ENCODE assay signal across 8 cellular contexts in genomic region chr10:14953452-14954000, GRCh38. TPM values are rescaled to one million over a fixed set of nuclear protein-coding genes. Genes with fewer than 3 reads are reported as not detected.
A peak's percentile ranks its signal among the peaks of the same experiment; 100 is the strongest.
DNase-seq lines count a peak whose midpoint lies in the region; ATAC-seq, FAIRE-seq and TF ChIP-seq lines count a peak whose summit lies in the region.

No MANE protein-coding gene starts in this region.

- TF ChIP-seq RAD21 in K562 (CRISPR knock-in tag; conservative IDR thresholded peaks at IDR 0.05 in 1 of 2, IDR thresholded peaks at IDR 0.05 in 1 of 2): no peak

- H3K27me3 ChIP-seq in A673 (replicated peaks; ENCODE audit: insufficient read depth, low read depth, low read length, poor library complexity): no peaks in the 10 kb centered on the region
- H3K27me3 ChIP-seq in K562 (ENCODE audit: control insufficient read depth in 2 of 2, insufficient read depth in 2 of 2, low read length in 2 of 2): no peaks in the 10 kb centered on the region
- H3K27me3 ChIP-seq in smooth muscle cell (ENCODE audit: low read depth): no peaks in the 10 kb centered on the region

- TF ChIP-seq CTCF in A673 (conservative IDR thresholded peaks at IDR 0.05; ENCODE audit: low read depth, low read length) (no peak), GM12875 (IDR thresholded peaks at IDR 0.05; ENCODE audit: borderline replicate concordance, insufficient read depth, low read depth, low read length) (no peak), K562 (IDR thresholded peaks at IDR 0.05 in 2 of 3, conservative IDR thresholded peaks at IDR 0.05 in 1 of 3; ENCODE audit: insufficient read depth in 2 of 3, low read depth in 1 of 3, low read length in 3 of 3) (peak in 2 of 3 experiments; percentile 20 to 23; a peak in 2 of 6 replicates), smooth muscle cell (IDR thresholded peaks at IDR 0.05; ENCODE audit: borderline replicate concordance, insufficient read depth, poor library complexity, severe bottlenecking) (no peak)

- H3K4me3 ChIP-seq in A673 (ENCODE audit: low read depth, low read length, poor library complexity, severe bottlenecking): peak overlapping the region; percentile 73
- peak overlapping the region; percentile 82 for H3K4me3 ChIP-seq in GM12875 (ENCODE audit: low read depth, low read length)
- peak overlapping the region; percentile 74 for H3K4me3 ChIP-seq in K562
- peak overlapping the region; percentile 64 for H3K4me3 ChIP-seq in smooth muscle cell

- H2AFZ ChIP-seq in K562 (ENCODE audit: low read depth, low read length): peak overlapping the region; percentile 81
- peak overlapping the region; percentile 87 for H2AFZ ChIP-seq in smooth muscle cell (ENCODE audit: low read depth)

- no peaks in the 10 kb centered on the region for H3F3A ChIP-seq in smooth muscle cell (ENCODE audit: low read depth)

- no peaks in the 10 kb centered on the region for H3K9me3 ChIP-seq in A673 (ENCODE audit: low read depth, low read length, poor library complexity, severe bottlenecking)
- H3K9me3 ChIP-seq in K562 (replicated peaks; ENCODE audit: control insufficient read depth, insufficient read depth, low read depth, low read length): no peaks in the 10 kb centered on the region
- H3K9me3 ChIP-seq in smooth muscle cell (replicated peaks; ENCODE audit: low read depth): no peaks in the 10 kb centered on the region

- CTCF ChIA-PET in A673 (lab: Charles Lee): interaction anchor here (0.7 to 1.0 kb wide), 2 partner anchors 18 to 454 kb away, joined by 3 to 5 read pairs; no protein-coding TSS in a partner anchor
- CTCF ChIA-PET in K562 (lab: Yijun Ruan, JAX; ENCODE audit: low intra/inter-chr PET ratio): no interaction called here

- no peak for TF ChIP-seq POLR2A in K562 (conservative IDR thresholded peaks at IDR 0.05)

- peak overlapping the region; percentile 77 for H3K4me2 ChIP-seq in K562 (ENCODE audit: insufficient read depth, low read length)
- peak overlapping the region; percentile 90 for H3K4me2 ChIP-seq in smooth muscle cell

- in situ Hi-C loops in K562 (cut with MboI): no loop called here

- 0 out of 2 replicates have a peak, but pooled peaks cover 3% of the 10 kb centered on the region for H4K20me1 ChIP-seq in K562 (replicated peaks; ENCODE audit: control insufficient read depth, insufficient read depth, low read length)
- peaks cover 8% of the 10 kb centered on the region for H4K20me1 ChIP-seq in smooth muscle cell (ENCODE audit: low read depth)

- H3K27ac ChIP-seq in A673 (ENCODE audit: low read depth, low read length, poor library complexity, severe bottlenecking) (peak overlapping the region; percentile 51), K562 (ENCODE audit: extremely low read depth, low read depth, low read length) (peak overlapping the region; percentile 74), smooth muscle cell (ENCODE audit: low read depth) (peak overlapping the region; percentile 56)

- intact Hi-C loops in A673 (cut with micrococcal nuclease; ENCODE audit: unreplicated experiment): loop anchor here (5.0 kb wide), 1 partner anchor 76 kb away; the partner anchor contains the start of gene SUV39H2
- intact Hi-C loops in K562 (cut with micrococcal nuclease): loop anchor here (5.0 kb wide), 2 partner anchors 71 to 116 kb away; partner anchors contain the start of genes CDNF, HSPA14 and MSANTD7

- under 1% methylated on average over 31 of the region's 31 CpGs for WGBS in K562 (ENCODE audit: insufficient coverage, low coverage, missing lambda C conversion rate)
- 1% methylated on average over 30 of the region's 31 CpGs for WGBS in smooth muscle cell (ENCODE audit: low lambda C conversion rate)

- H3K9me1 ChIP-seq in K562 (ENCODE audit: control insufficient read depth, insufficient read depth, low read length): no peaks in the 10 kb centered on the region

- peak; percentile 74 for FAIRE-seq in K562 (lab: Jason Lieb, UNC)

- H3K79me2 ChIP-seq in K562 (ENCODE audit: control insufficient read depth, insufficient read depth, low read length) (peaks cover 54% of the 10 kb centered on the region), smooth muscle cell (ENCODE audit: low read depth) (peaks cover 11% of the 10 kb centered on the region)

- POLR2A ChIA-PET in A673 (lab: Charles Lee; ENCODE audit: low non-redundant PET): no interaction called here
- POLR2A ChIA-PET in K562 (lab: Yijun Ruan, JAX): interaction anchor here (0.6 to 1.8 kb wide), 11 partner anchors 8 to 551 kb away, joined by 3 to 9 read pairs (median 3); no protein-coding TSS in a partner anchor

- no peak for TF ChIP-seq EP300 in K562 (IDR thresholded peaks at IDR 0.05; ENCODE audit: low read length)

- H3K4me1 ChIP-seq in A673 (ENCODE audit: insufficient read depth, low read length, poor library complexity, severe bottlenecking) (peaks cover 17% of the 10 kb centered on the region), K562 (replicated peaks in 1 of 2; ENCODE audit: control insufficient read depth in 2 of 2, insufficient read depth in 2 of 2, low read length in 2 of 2) (peaks cover 13 to 21% of the 10 kb centered on the region in 2 experiments; a peak in 4 of 5 replicates), smooth muscle cell (ENCODE audit: low read depth) (no peaks in the 10 kb centered on the region)

- no TSS peak for BruUV-seq in A673 (replicated peaks; lab: Mats Ljungman, UMichigan)
- BruUV-seq in K562 (replicated peaks; lab: Mats Ljungman, UMichigan): no TSS peak

- H3K36me3 ChIP-seq in A673 (ENCODE audit: insufficient read depth, low read length, poor library complexity, severe bottlenecking) (no peaks in the 10 kb centered on the region), K562 (ENCODE audit: control insufficient read depth, insufficient read depth, low read length) (peaks cover 29% of the 10 kb centered on the region), smooth muscle cell (ENCODE audit: low read depth) (no peaks in the 10 kb centered on the region)

- ATAC-seq in HG02678 (IDR thresholded peaks at IDR 0.05; ENCODE audit: unreplicated experiment): peak; percentile 34
- peak; percentile 75 for ATAC-seq in K562

- H3K9ac ChIP-seq in K562 (ENCODE audit: insufficient read depth in 1 of 2, low read depth in 2 of 2, low read length in 2 of 2) (peak overlapping the region; percentile 60 to 93), smooth muscle cell (ENCODE audit: low read depth) (peak overlapping the region; percentile 23)

- DNase-seq in A673 (ENCODE audit: low spot score): peak; percentile 36
- peak; percentile 16 for DNase-seq in NCI-H510A (lab: John Stamatoyannopoulos, UW)
- peak; percentile 62 to 79 (median 70) for DNase-seq in K562 (ENCODE audit: extremely low read depth in 1 of 4, low spot score in 3 of 4)
- peak; percentile 47 for DNase-seq in iPS-NIHi7 (ENCODE audit: extremely low spot score)
- DNase-seq in smooth muscle cell (lab: John Stamatoyannopoulos, UW; ENCODE audit: unreplicated experiment): peak; percentile 69
- DNase-seq in NCI-H82 (lab: John Stamatoyannopoulos, UW): no peak

RNA-seq across cellular contexts. Expression of gene DCLRE1C, which starts 0.4 kb away (rescaled TPM):
- total RNA-seq in A673 (2021) (13.1 and 14.6 TPM in 2 replicates), K562 (2014; rRNA removed) (8.8 and 10.5 TPM in 2 replicates), K562 (2014; rRNA removed; fragmentation: Illumina TruSeq; extraction: Trizol) (21.4 and 22.2 TPM in 2 replicates), K562 (2015; rRNA removed; fragmentation: Illumina TruSeq; extraction: Trizol) (19.5 and 19.6 TPM in 2 replicates), K562 (2021) (10.5 and 13.0 TPM in 2 replicates), smooth muscle cell (7.0 and 7.6 TPM in 2 replicates)
- total RNA-seq in K562 (2011; cell fraction: chromatin; rRNA removed; ENCODE audit: low replicate concordance): 28.6 and 101 TPM in 2 replicates
- total RNA-seq in K562 (2011; cell fraction: nucleolus; rRNA removed): 15.3 and 118 TPM in 2 replicates
- total RNA-seq in K562 (2011; cell fraction: nucleoplasm; rRNA removed): 19.7 and 20.5 TPM in 2 replicates
- polyA plus RNA-seq in K562 (2011; rRNA removed) (7.6 and 10.5 TPM in 2 replicates), K562 (2014; fragmentation: Illumina TruSeq; extraction: Trizol) (13.9 and 15.5 TPM in 2 replicates), K562 (2014; fragmentation: Nextera tagmentation; extraction: Ambion mirVana) (10 to 100 TPM; 15.6 to 22.0 TPM), K562 (2014; rRNA removed) (8.3 and 10.0 TPM in 2 replicates), smooth muscle cell (6.9 and 7.0 TPM in 2 replicates)
- 2.8 and 4.0 TPM in 2 replicates for polyA plus RNA-seq in K562 (2011; cell fraction: cytosol; rRNA removed)
- polyA plus RNA-seq in K562 (2011; cell fraction: nucleus; rRNA removed): 8.5 and 9.4 TPM in 2 replicates
- polyA plus RNA-seq in K562 (2012): 7.7 and 11.3 TPM in 2 replicates
- polyA minus RNA-seq in K562 (2011; rRNA and poly(A)+ RNA removed): 18.7 and 20.0 TPM in 2 replicates
- polyA minus RNA-seq in K562 (2011; cell fraction: cytosol; rRNA and poly(A)+ RNA removed): 5.4 and 6.3 TPM in 2 replicates
- polyA minus RNA-seq in K562 (2011; cell fraction: nucleus; rRNA and poly(A)+ RNA removed): 13.6 and 16.2 TPM in 2 replicates

RNA-seq across cellular contexts. Expression of gene MEIG1, which starts 5.7 kb away (rescaled TPM):
- 1.4 TPM in 1 of 2 replicates, not detected in the other for total RNA-seq in A673 (2021)
- not detected in 2 replicates for total RNA-seq in K562 (2011; cell fraction: chromatin; rRNA removed; ENCODE audit: low replicate concordance)
- total RNA-seq in K562 (2011; cell fraction: nucleolus; rRNA removed): not detected in 2 replicates
- not detected in 2 replicates for total RNA-seq in K562 (2011; cell fraction: nucleoplasm; rRNA removed)
- total RNA-seq in K562 (2014; rRNA removed): 1.7 TPM in 1 of 2 replicates, not detected in the other
- 0.58 TPM in 1 of 2 replicates, not detected in the other for total RNA-seq in K562 (2014; rRNA removed; fragmentation: Illumina TruSeq; extraction: Trizol)
- not detected in 2 replicates for total RNA-seq in K562 (2015; rRNA removed; fragmentation: Illumina TruSeq; extraction: Trizol)
- not detected in 2 replicates for total RNA-seq in K562 (2021)
- polyA plus RNA-seq in K562 (2011; rRNA removed): 0.51 TPM in 1 of 2 replicates, not detected in the other
- polyA plus RNA-seq in K562 (2011; cell fraction: cytosol; rRNA removed): not detected in 2 replicates
- polyA plus RNA-seq in K562 (2011; cell fraction: nucleus; rRNA removed): not detected in 2 replicates
- 0.44 and 0.48 TPM in 2 replicates for polyA plus RNA-seq in K562 (2012)
- 0.42 TPM in 1 of 2 replicates, not detected in the other for polyA plus RNA-seq in K562 (2014; fragmentation: Illumina TruSeq; extraction: Trizol)
- polyA plus RNA-seq in K562 (2014; fragmentation: Nextera tagmentation; extraction: Ambion mirVana): under 1 TPM; 0.50 to 0.77 TPM
- polyA plus RNA-seq in K562 (2014; rRNA removed): 0.19 and 0.78 TPM in 2 replicates
- not detected in 2 replicates for polyA minus RNA-seq in K562 (2011; rRNA and poly(A)+ RNA removed)
- not detected in 2 replicates for polyA minus RNA-seq in K562 (2011; cell fraction: cytosol; rRNA and poly(A)+ RNA removed)
- not detected in 2 replicates for polyA minus RNA-seq in K562 (2011; cell fraction: nucleus; rRNA and poly(A)+ RNA removed)
- total RNA-seq in smooth muscle cell: not detected in 2 replicates
- 1.8 TPM in 1 of 2 replicates, not detected in the other for polyA plus RNA-seq in smooth muscle cell

Comparison
In these comparisons a context has a peak if more than half of its experiments do, and no peak if none do; other contexts are left out.
1. CTCF ChIP-seq: peak in K562 (2 of 3); none in A673 (single experiment), GM12875 (single experiment) and smooth muscle cell (single experiment).
2. Peak in every context shown above with its lines, with median percentiles within 50 percentile points of each other: H3K27ac ChIP-seq and H3K4me3 ChIP-seq.